19 cellular contexts compared by ENCODE assay signal in the genomic region with DNA sequence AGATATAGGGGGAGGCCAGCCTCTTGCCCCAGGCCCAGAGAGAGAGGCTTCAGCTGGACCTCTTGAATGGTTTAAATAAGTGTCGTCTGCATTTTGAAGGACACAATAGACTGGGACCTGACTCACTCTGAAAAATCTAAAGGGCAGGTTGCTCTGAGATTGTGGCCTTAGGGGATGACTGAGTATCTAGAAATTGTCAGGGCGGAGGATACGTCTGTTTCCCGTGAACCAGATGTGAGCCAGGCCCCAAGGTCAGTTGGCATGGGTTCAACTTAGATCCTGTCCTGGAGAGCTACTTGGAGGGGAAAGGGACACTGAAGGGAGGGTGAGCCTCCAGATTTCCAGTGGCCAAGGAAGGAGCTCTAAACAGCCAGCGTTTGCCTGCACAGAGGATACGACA.
DNase-seq lines count a peak whose midpoint lies in the region; ATAC-seq, FAIRE-seq and TF ChIP-seq lines count a peak whose summit lies in the region.
"Had no signal": no experiment of that assay in that cellular context is flagged by ENCODE, and none has a peak within 500 bp of the region (broad histone marks: within the 10 kb centered on the region; RNA-seq: fewer than 3 reads in every experiment).

No MANE protein-coding gene starts in this region.

- no peaks in the 10 kb centered on the region for H3K36me3 ChIP-seq in heart left ventricle
- H3K36me3 ChIP-seq in keratinocyte (ENCODE audit: control insufficient read depth in 2 of 2, extremely low read depth in 1 of 2, insufficient read depth in 2 of 2, low read length in 2 of 2) = no peaks in the 10 kb centered on the region
- no peaks in the 10 kb centered on the region for H3K36me3 ChIP-seq in smooth muscle cell (ENCODE audit: low read depth)
- H3K36me3 ChIP-seq in brain microvascular endothelial cell (replicated peaks) = no peaks in the 10 kb centered on the region
- H3K36me3 ChIP-seq: ovary, stomach had no signal

- DNase-seq in heart left ventricle = peak in 4 of 5 donors; percentile 31 to 62 (median 46)
- no peak for DNase-seq in Right ventricle myocardium superior
- DNase-seq in keratinocyte (ENCODE audit: low read depth, low spot score) = peak; percentile 55
- no peak for DNase-seq in smooth muscle cell (lab: John Stamatoyannopoulos, UW; ENCODE audit: unreplicated experiment)
- no peak for DNase-seq in brain microvascular endothelial cell
- DNase-seq in NCI-H2196 (lab: John Stamatoyannopoulos, UW; ENCODE audit: unreplicated experiment) = no peak
- DNase-seq: cortex of kidney; erythroblast; GDM1; NCI-H226; stimulated activated CD4-positive, alpha-beta T cell treated with anti-CD3 and anti-CD28 coated beads, Interleukin-4, amount 100 ng/mL, for 1 hour; stomach; T-helper 9 cell had no signal

- H3K9me1 ChIP-seq in keratinocyte (ENCODE audit: control insufficient read depth, extremely low read depth, insufficient read depth, low read length) = no peaks in the 10 kb centered on the region

- no peaks in the 10 kb centered on the region for H3F3A ChIP-seq in smooth muscle cell (ENCODE audit: low read depth)

- H3K27me3 ChIP-seq in heart left ventricle = no peaks in the 10 kb centered on the region
- no peaks in the 10 kb centered on the region for H3K27me3 ChIP-seq in keratinocyte (ENCODE audit: control insufficient read depth, extremely low read depth, insufficient read depth, low read length)
- H3K27me3 ChIP-seq in smooth muscle cell (ENCODE audit: low read depth) = no peaks in the 10 kb centered on the region
- H3K27me3 ChIP-seq in brain microvascular endothelial cell (replicated peaks) = no peaks in the 10 kb centered on the region
- H3K27me3 ChIP-seq: ovary, stomach had no signal

- dilution Hi-C loops in keratinocyte (cut with MboI; ENCODE audit: extremely low pct_ligation_motif_present, low sequenced_read_pairs) = no loop called here

- no peak overlapping the region for H2AFZ ChIP-seq in keratinocyte (ENCODE audit: control insufficient read depth, low read length)
- H2AFZ ChIP-seq in smooth muscle cell (ENCODE audit: low read depth) = no peak overlapping the region

- no peak overlapping the region for H3K4me3 ChIP-seq in heart left ventricle
- H3K4me3 ChIP-seq in keratinocyte (ENCODE audit: control insufficient read depth in 2 of 3, extremely low read depth in 1 of 3, insufficient read depth in 2 of 3, low read depth in 1 of 3, low read length in 3 of 3) = no peak overlapping the region
- H3K4me3 ChIP-seq in smooth muscle cell = no peak overlapping the region
- no peak overlapping the region for H3K4me3 ChIP-seq in brain microvascular endothelial cell (ENCODE audit: low read depth, low read length)
- H3K4me3 ChIP-seq: lung, ovary, SK-N-MC, stomach had no signal

- H4K20me1 ChIP-seq in keratinocyte (ENCODE audit: control insufficient read depth, extremely low read depth, insufficient read depth, low read length) (no peaks in the 10 kb centered on the region), smooth muscle cell (ENCODE audit: low read depth) (no peaks in the 10 kb centered on the region)

- TF ChIP-seq CTCF in heart left ventricle (IDR thresholded peaks at IDR 0.05) = no peak
- TF ChIP-seq CTCF in keratinocyte (optimal IDR thresholded peaks at IDR 0.05 in 1 of 3, IDR thresholded peaks at IDR 0.05 in 1 of 3, conservative IDR thresholded peaks at IDR 0.05 in 1 of 3; ENCODE audit: extremely low read depth in 1 of 3, insufficient read depth in 2 of 3, low read length in 3 of 3) = no peak
- no peak for TF ChIP-seq CTCF in smooth muscle cell (IDR thresholded peaks at IDR 0.05; ENCODE audit: borderline replicate concordance, insufficient read depth, poor library complexity, severe bottlenecking)
- TF ChIP-seq CTCF in brain microvascular endothelial cell (IDR thresholded peaks at IDR 0.05; ENCODE audit: low read depth, low read length, missing control alignments) = no peak

- ATAC-seq in heart left ventricle = peak in 3 of 4 donors; percentile 67 to 90 (median 74)
- no peak for ATAC-seq in Right ventricle myocardium superior (ENCODE audit: poor library complexity)
- ATAC-seq in SK-N-SH treated with all-trans-retinoic acid at 6 μM for 48 hours = peak; percentile 35; the same call in 1 of the 3 replicates
- no peak for ATAC-seq in HG03457 (IDR thresholded peaks at IDR 0.05; ENCODE audit: unreplicated experiment)
- ATAC-seq: Panc1 had no signal

- intact Hi-C loops in heart left ventricle (cut with DNase I) = loop anchor here in 1 of 10 donors (10.0 kb wide), 1 partner anchor 110 kb away; a partner anchor contains a TSS
- intact Hi-C loops in Right ventricle myocardium superior (cut with DNase I) = no loop called here

- H3K9ac ChIP-seq in keratinocyte (ENCODE audit: control insufficient read depth, extremely low read depth, insufficient read depth, low read length) = no peak overlapping the region
- H3K9ac ChIP-seq in smooth muscle cell (ENCODE audit: low read depth) = no peak overlapping the region

- 38 to 46% (median 39%) methylated on average over 6 of the region's 6 CpGs for WGBS in heart left ventricle, 4 donors
- 52% methylated on average over 6 of the region's 6 CpGs for WGBS in smooth muscle cell (ENCODE audit: low lambda C conversion rate)

- peak overlapping the region; percentile 31 for H3K4me2 ChIP-seq in keratinocyte (ENCODE audit: control insufficient read depth, extremely low read depth, insufficient read depth, low read depth, low read length)
- H3K4me2 ChIP-seq in smooth muscle cell = no peak overlapping the region

- H3K9me3 ChIP-seq in heart left ventricle (no peaks in the 10 kb centered on the region), keratinocyte (ENCODE audit: control insufficient read depth, low read depth, low read length) (no peaks in the 10 kb centered on the region), smooth muscle cell (replicated peaks; ENCODE audit: low read depth) (no peaks in the 10 kb centered on the region)
- H3K9me3 ChIP-seq: ovary, stomach had no signal

- in situ Hi-C loops in brain microvascular endothelial cell (cut with HindIII; ENCODE audit: low pct_ligation_motif_present, low sequenced_read_pairs) = no loop called here

- H3K4me1 ChIP-seq in heart left ventricle (peaks cover 0 to 28% (median 6%) of the 10 kb centered on the region in 12 donors), keratinocyte (ENCODE audit: control insufficient read depth, extremely low read depth, insufficient read depth, low read length) (peaks cover 43% of the 10 kb centered on the region), smooth muscle cell (ENCODE audit: low read depth) (peaks cover 8% of the 10 kb centered on the region)

- TF ChIP-seq POLR2A in heart left ventricle (IDR thresholded peaks at IDR 0.05) = no peak

- FAIRE-seq in keratinocyte (lab: Jason Lieb, UNC) = no peak

- H3K79me2 ChIP-seq in keratinocyte (ENCODE audit: control insufficient read depth, insufficient read depth, low read length) = no peaks in the 10 kb centered on the region
- no peaks in the 10 kb centered on the region for H3K79me2 ChIP-seq in smooth muscle cell (ENCODE audit: low read depth)

- H3K27ac ChIP-seq in heart left ventricle = peak overlapping the region in 1 of 12 donors; percentile 6
- H3K27ac ChIP-seq in keratinocyte (ENCODE audit: control insufficient read depth, insufficient read depth, low read length) = no peak overlapping the region
- H3K27ac ChIP-seq in smooth muscle cell (ENCODE audit: low read depth) = peak overlapping the region; percentile 66
- no peak overlapping the region for H3K27ac ChIP-seq in brain microvascular endothelial cell
- H3K27ac ChIP-seq: ovary, SK-N-MC, stomach had no signal

TF ChIP-seq in SK-N-SH treated with all-trans-retinoic acid at 6 μM for 48 hours, 23 proteins besides CTCF, POLR2A, EP300 and RAD21 (continues in another document):
- TF ChIP-seq GLIS3 (CRISPR knock-in tag; IDR thresholded peaks at IDR 0.05) (no peak), ZNF8 (CRISPR knock-in tag; IDR thresholded peaks at IDR 0.05) (no peak), ISL1 (CRISPR knock-in tag; IDR thresholded peaks at IDR 0.05) (no peak)
- TF ChIP-seq, protein P1, sequence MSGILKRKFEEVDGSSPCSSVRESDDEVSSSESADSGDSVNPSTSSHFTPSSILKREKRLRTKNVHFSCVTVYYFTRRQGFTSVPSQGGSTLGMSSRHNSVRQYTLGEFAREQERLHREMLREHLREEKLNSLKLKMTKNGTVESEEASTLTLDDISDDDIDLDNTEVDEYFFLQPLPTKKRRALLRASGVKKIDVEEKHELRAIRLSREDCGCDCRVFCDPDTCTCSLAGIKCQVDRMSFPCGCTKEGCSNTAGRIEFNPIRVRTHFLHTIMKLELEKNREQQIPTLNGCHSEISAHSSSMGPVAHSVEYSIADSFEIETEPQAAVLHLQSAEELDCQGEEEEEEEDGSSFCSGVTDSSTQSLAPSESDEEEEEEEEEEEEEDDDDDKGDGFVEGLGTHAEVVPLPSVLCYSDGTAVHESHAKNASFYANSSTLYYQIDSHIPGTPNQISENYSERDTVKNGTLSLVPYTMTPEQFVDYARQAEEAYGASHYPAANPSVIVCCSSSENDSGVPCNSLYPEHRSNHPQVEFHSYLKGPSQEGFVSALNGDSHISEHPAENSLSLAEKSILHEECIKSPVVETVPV (CRISPR knock-in tag; IDR thresholded peaks at IDR 0.05) = no peak
- TF ChIP-seq, protein P2, sequence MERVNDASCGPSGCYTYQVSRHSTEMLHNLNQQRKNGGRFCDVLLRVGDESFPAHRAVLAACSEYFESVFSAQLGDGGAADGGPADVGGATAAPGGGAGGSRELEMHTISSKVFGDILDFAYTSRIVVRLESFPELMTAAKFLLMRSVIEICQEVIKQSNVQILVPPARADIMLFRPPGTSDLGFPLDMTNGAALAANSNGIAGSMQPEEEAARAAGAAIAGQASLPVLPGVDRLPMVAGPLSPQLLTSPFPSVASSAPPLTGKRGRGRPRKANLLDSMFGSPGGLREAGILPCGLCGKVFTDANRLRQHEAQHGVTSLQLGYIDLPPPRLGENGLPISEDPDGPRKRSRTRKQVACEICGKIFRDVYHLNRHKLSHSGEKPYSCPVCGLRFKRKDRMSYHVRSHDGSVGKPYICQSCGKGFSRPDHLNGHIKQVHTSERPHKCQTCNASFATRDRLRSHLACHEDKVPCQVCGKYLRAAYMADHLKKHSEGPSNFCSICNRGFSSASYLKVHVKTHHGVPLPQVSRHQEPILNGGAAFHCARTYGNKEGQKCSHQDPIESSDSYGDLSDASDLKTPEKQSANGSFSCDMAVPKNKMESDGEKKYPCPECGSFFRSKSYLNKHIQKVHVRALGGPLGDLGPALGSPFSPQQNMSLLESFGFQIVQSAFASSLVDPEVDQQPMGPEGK (CRISPR knock-in tag; IDR thresholded peaks at IDR 0.05; ENCODE audit: borderline replicate concordance) = no peak

Comparison
In these comparisons a context has a peak if more than half of its experiments do, and no peak if none do; other contexts are left out.
1. ATAC-seq: peak in heart left ventricle (3 of 4) and SK-N-SH treated with all-trans-retinoic acid at 6 μM for 48 hours (single experiment); none in Right ventricle myocardium superior (single experiment) and HG03457 (single experiment).
2. DNase-seq: peak in heart left ventricle (4 of 5) and keratinocyte (single experiment); none in Right ventricle myocardium superior (single experiment), smooth muscle cell (single experiment), brain microvascular endothelial cell (single experiment) and NCI-H2196 (single experiment).